ENCODE assay signal across 17 cellular contexts in genomic region chr17:44601574-44602372, GRCh38. TPM values are rescaled to one million over a fixed set of nuclear protein-coding genes. Genes with fewer than 3 reads are reported as not detected.
DNase-seq lines count a peak whose midpoint lies in the region; ATAC-seq, FAIRE-seq and TF ChIP-seq lines count a peak whose summit lies in the region.
"Had no signal": no experiment of that assay in that cellular context is flagged by ENCODE, and none has a peak within 500 bp of the region (broad histone marks: within the 10 kb centered on the region; RNA-seq: fewer than 3 reads in every experiment).

No MANE protein-coding gene starts in this region.

- no peaks in the 10 kb centered on the region for H3K79me2 ChIP-seq in SK-N-SH (ENCODE audit: insufficient read depth)

- peaks cover 6% of the 10 kb centered on the region for H3F3A ChIP-seq in SK-N-SH (replicated peaks; ENCODE audit: insufficient read depth)

- no peak overlapping the region for H2BK5ac ChIP-seq in mesenchymal stem cell (ENCODE audit: low read depth, low read length, poor library complexity, severe bottlenecking)

- H3K18ac ChIP-seq in mesenchymal stem cell (ENCODE audit: low read depth in 1 of 2, low read length in 2 of 2) = peak overlapping the region in 1 of 2 experiments; percentile 16

- H2AK5ac ChIP-seq in mesenchymal stem cell (ENCODE audit: low read length, severe bottlenecking) = peak overlapping the region; percentile 33

- peak overlapping the region; percentile 28 for H2BK15ac ChIP-seq in mesenchymal stem cell (ENCODE audit: low read depth, poor library complexity, severe bottlenecking)

- no peak overlapping the region for H3K27ac ChIP-seq in SK-N-SH (ENCODE audit: low read depth in 2 of 2, low read length in 1 of 2)
- peak overlapping the region; percentile 76 for H3K27ac ChIP-seq in SJCRH30
- no peak overlapping the region for H3K27ac ChIP-seq in mesenchymal stem cell (ENCODE audit: low read length, poor library complexity, severe bottlenecking)
- H3K27ac ChIP-seq: testis had no signal

- peak overlapping the region in 1 of 2 experiments; percentile 1 for H3K4ac ChIP-seq in mesenchymal stem cell (ENCODE audit: low read depth in 1 of 2, low read length in 2 of 2)

- 85% methylated on average over 18 of the region's 25 CpGs for WGBS in SK-N-SH (ENCODE audit: low lambda C conversion rate)
- 78% methylated on average over 24 of the region's 25 CpGs for WGBS in mesenchymal stem cell

- H3K79me1 ChIP-seq in mesenchymal stem cell (replicated peaks; ENCODE audit: low read length, poor library complexity, severe bottlenecking) = no peaks in the 10 kb centered on the region

- DNase-seq in SK-N-SH = no peak
- peak; percentile 93 for DNase-seq in SJCRH30
- no peak for DNase-seq in mesenchymal stem cell
- DNase-seq in urothelium cell line (ENCODE audit: low spot score) = no peak
- no peak for DNase-seq in Kasumi-1 (lab: John Stamatoyannopoulos, UW)
- no peak for DNase-seq in activated CD4-positive, alpha-beta T cell treated with anti-CD3 and anti-CD28 coated beads for 1 hour
- DNase-seq: activated gamma-delta T cell treated with Interleukin-2 at 50 U/mL for 16 hours; caudate nucleus; effector memory CD8-positive, alpha-beta T cell; HFFc6; NCI-H187; T-helper 1 cell; testis had no signal

- H4K91ac ChIP-seq in mesenchymal stem cell (ENCODE audit: low read length) = peak overlapping the region; percentile 52

- H3K4me3 ChIP-seq in SK-N-SH (ENCODE audit: low read depth in 2 of 2, low read length in 1 of 2) (no peak overlapping the region), SJCRH30 (peak overlapping the region; percentile 5; the same call in 1 of the 2 replicates), mesenchymal stem cell (ENCODE audit: insufficient read depth in 1 of 2, low read depth in 1 of 2, low read length in 2 of 2) (no peak overlapping the region)
- H3K4me3 ChIP-seq: testis had no signal

- POLR2A ChIA-PET in SK-N-SH (lab: Yijun Ruan, JAX) = no interaction called here

- H2AFZ ChIP-seq in SK-N-SH (ENCODE audit: low read depth) = no peak overlapping the region
- H2AFZ ChIP-seq in mesenchymal stem cell (ENCODE audit: low read depth, low read length) = no peak overlapping the region

- no peak for TF ChIP-seq EP300 in SK-N-SH (IDR thresholded peaks at IDR 0.05; ENCODE audit: borderline replicate concordance in 1 of 2, low read depth in 1 of 2, low read length in 1 of 2)

- no peak overlapping the region for H3K4me2 ChIP-seq in SK-N-SH
- H3K4me2 ChIP-seq in mesenchymal stem cell (ENCODE audit: low read length, poor library complexity, severe bottlenecking) = no peak overlapping the region

- H2BK120ac ChIP-seq in mesenchymal stem cell (ENCODE audit: low read depth, low read length) = no peak overlapping the region

- H3K36me3 ChIP-seq in SK-N-SH (replicated peaks in 1 of 2; ENCODE audit: control insufficient read depth in 1 of 2, insufficient read depth in 2 of 2, low read length in 1 of 2) = no peaks in the 10 kb centered on the region
- no peaks in the 10 kb centered on the region for H3K36me3 ChIP-seq in SJCRH30
- H3K36me3 ChIP-seq in mesenchymal stem cell (ENCODE audit: control insufficient read depth in 1 of 2, insufficient read depth in 2 of 2, low read depth in 1 of 2, low read length in 2 of 2) = no peaks in the 10 kb centered on the region

- H3K9me3 ChIP-seq in SK-N-SH = no peaks in the 10 kb centered on the region
- no peaks in the 10 kb centered on the region for H3K9me3 ChIP-seq in SJCRH30 (replicated peaks)
- peaks cover under 1% of the 10 kb centered on the region for H3K9me3 ChIP-seq in mesenchymal stem cell (ENCODE audit: control insufficient read depth, low read length)
- H3K9me3 ChIP-seq: testis had no signal

- TF ChIP-seq RAD21 in SK-N-SH (IDR thresholded peaks at IDR 0.05; ENCODE audit: low read length) = no peak

- no peak for TF ChIP-seq CTCF in SK-N-SH (IDR thresholded peaks at IDR 0.05)

- ATAC-seq in SK-N-SH treated with all-trans-retinoic acid at 6 μM for 48 hours = no peak
- no peak for ATAC-seq in HG03097 (IDR thresholded peaks at IDR 0.05; ENCODE audit: low FRiP score, unreplicated experiment)
- ATAC-seq: effector memory CD8-positive, alpha-beta T cell had no signal

- peaks cover 10 to 21% of the 10 kb centered on the region in 2 experiments; a peak in 2 of 4 replicates for H3K4me1 ChIP-seq in SK-N-SH (ENCODE audit: control insufficient read depth in 1 of 2, insufficient read depth in 2 of 2, low read depth in 1 of 2, low read length in 1 of 2)
- H3K4me1 ChIP-seq in SJCRH30 = peaks cover 72% of the 10 kb centered on the region
- peaks cover 39% of the 10 kb centered on the region for H3K4me1 ChIP-seq in mesenchymal stem cell (ENCODE audit: control insufficient read depth, insufficient read depth, low read depth, low read length)
- H3K4me1 ChIP-seq: testis had no signal

- H3K27me3 ChIP-seq in SK-N-SH (ENCODE audit: insufficient read depth) (no peaks in the 10 kb centered on the region), SJCRH30 (no peaks in the 10 kb centered on the region), mesenchymal stem cell (ENCODE audit: control insufficient read depth in 1 of 2, insufficient read depth in 1 of 2, low read length in 2 of 2) (no peaks in the 10 kb centered on the region)
- H3K27me3 ChIP-seq: testis had no signal

- no peak overlapping the region for H3K23ac ChIP-seq in mesenchymal stem cell (ENCODE audit: low read length in 2 of 2)

- no peaks in the 10 kb centered on the region for H4K20me1 ChIP-seq in SK-N-SH (ENCODE audit: insufficient read depth)

- no peaks in the 10 kb centered on the region for H3K9me2 ChIP-seq in SK-N-SH

- no peak overlapping the region for H4K8ac ChIP-seq in mesenchymal stem cell (ENCODE audit: low read length)

- peak overlapping the region in 1 of 2 experiments; percentile 57 for H2BK12ac ChIP-seq in mesenchymal stem cell (ENCODE audit: low read length in 2 of 2)

- H3K14ac ChIP-seq in mesenchymal stem cell (ENCODE audit: low read length in 2 of 2) = peak overlapping the region in 1 of 2 experiments; percentile 44

- FAIRE-seq in urothelium cell line (lab: Jason Lieb, UNC) = peak; percentile 59
- FAIRE-seq: A204.1, islet of Langerhans had no signal

- CTCF ChIA-PET in SK-N-SH (lab: Yijun Ruan, JAX) = interaction anchor here (0.9 to 1.2 kb wide), 2 partner anchors 25 to 32 kb away, joined by 3 read pairs; no protein-coding TSS in a partner anchor

- H3K9ac ChIP-seq in SK-N-SH (no peak overlapping the region), mesenchymal stem cell (ENCODE audit: low read length) (no peak overlapping the region)

TF ChIP-seq in SK-N-SH, 30 proteins besides CTCF, POLR2A, EP300 and RAD21:
- no peak for TF ChIP-seq SMC3 (IDR thresholded peaks at IDR 0.05; ENCODE audit: low read depth, low read length)
- peak; percentile 85; the same call in 1 of the 2 replicates for TF ChIP-seq MXI1 (IDR thresholded peaks at IDR 0.05; ENCODE audit: low read depth, low read length)

TF ChIP-seq in SK-N-SH treated with all-trans-retinoic acid at 6 μM for 48 hours, 23 proteins besides CTCF, POLR2A, EP300 and RAD21 (continues in another document):
- TF ChIP-seq ISL1 (CRISPR knock-in tag; IDR thresholded peaks at IDR 0.05) = no peak
- TF ChIP-seq ZFP3 (CRISPR knock-in tag; IDR thresholded peaks at IDR 0.05) = no peak
- TF ChIP-seq TCF4 (CRISPR knock-in tag; IDR thresholded peaks at IDR 0.05; ENCODE audit: borderline replicate concordance) = no peak
- no peak for TF ChIP-seq GLIS3 (CRISPR knock-in tag; IDR thresholded peaks at IDR 0.05)
- TF ChIP-seq BACH2 (CRISPR knock-in tag; IDR thresholded peaks at IDR 0.05; ENCODE audit: borderline replicate concordance) = no peak
- no peak for TF ChIP-seq ARNTL (CRISPR knock-in tag; IDR thresholded peaks at IDR 0.05; ENCODE audit: borderline replicate concordance, low read depth)
- TF ChIP-seq ZC3H10 (CRISPR knock-in tag; IDR thresholded peaks at IDR 0.05) = no peak
- no peak for TF ChIP-seq ZFP30 (CRISPR knock-in tag; IDR thresholded peaks at IDR 0.05)
- TF ChIP-seq RARB (CRISPR knock-in tag; IDR thresholded peaks at IDR 0.05) = no peak
- no peak for TF ChIP-seq POU6F1 (CRISPR knock-in tag; IDR thresholded peaks at IDR 0.05; ENCODE audit: borderline replicate concordance, low read depth)
- TF ChIP-seq ZNF565 (CRISPR knock-in tag; conservative IDR thresholded peaks at IDR 0.05; ENCODE audit: low read depth) = no peak

RNA-seq across cellular contexts. Expression of gene FZD2, which starts 44.5 kb away (rescaled TPM):
- polyA plus RNA-seq in SK-N-SH (2012; rRNA removed) = 28.9 and 35.1 TPM in 2 replicates
- polyA plus RNA-seq in SK-N-SH (2012; cell fraction: cytosol; rRNA removed) = 12.4 and 23.5 TPM in 2 replicates
- polyA plus RNA-seq in SK-N-SH (2012; cell fraction: nucleus; rRNA removed) = 17.0 and 19.2 TPM in 2 replicates
- total RNA-seq in SJCRH30 (2014; rRNA removed; shearing (Covaris generic)) = 16.0 and 18.2 TPM in 2 replicates
- polyA plus RNA-seq in mesenchymal stem cell (2013, experiment 1 of 2) = 43.8 TPM
- polyA plus RNA-seq in mesenchymal stem cell (2013, experiment 2 of 2) = 45.5 TPM

RNA-seq across cellular contexts. Expression of gene MEIOC, which starts 54.5 kb away (rescaled TPM):
- 1.2 and 1.3 TPM in 2 replicates for polyA plus RNA-seq in SK-N-SH (2012; rRNA removed)
- polyA plus RNA-seq in SK-N-SH (2012; cell fraction: cytosol; rRNA removed) = 1.8 and 2.2 TPM in 2 replicates
- 1.3 and 1.6 TPM in 2 replicates for polyA plus RNA-seq in SK-N-SH (2012; cell fraction: nucleus; rRNA removed)
- 0.04 TPM in 1 of 2 replicates, not detected in the other for total RNA-seq in SJCRH30 (2014; rRNA removed; shearing (Covaris generic))
- 0.15 TPM for polyA plus RNA-seq in mesenchymal stem cell (2013, experiment 1 of 2)
- 0.11 TPM for polyA plus RNA-seq in mesenchymal stem cell (2013, experiment 2 of 2)

Comparison
In these comparisons a context has a peak if more than half of its experiments do, and no peak if none do; other contexts are left out.
1. DNase-seq: peak in SJCRH30 (2 of 2); none in SK-N-SH (single experiment), mesenchymal stem cell (single experiment), urothelium cell line (single experiment), Kasumi-1 (0 of 2) and activated CD4-positive, alpha-beta T cell treated with anti-CD3 and anti-CD28 coated beads for 1 hour (single experiment).